25 cellular contexts compared by ENCODE assay signal in the genomic region with DNA sequence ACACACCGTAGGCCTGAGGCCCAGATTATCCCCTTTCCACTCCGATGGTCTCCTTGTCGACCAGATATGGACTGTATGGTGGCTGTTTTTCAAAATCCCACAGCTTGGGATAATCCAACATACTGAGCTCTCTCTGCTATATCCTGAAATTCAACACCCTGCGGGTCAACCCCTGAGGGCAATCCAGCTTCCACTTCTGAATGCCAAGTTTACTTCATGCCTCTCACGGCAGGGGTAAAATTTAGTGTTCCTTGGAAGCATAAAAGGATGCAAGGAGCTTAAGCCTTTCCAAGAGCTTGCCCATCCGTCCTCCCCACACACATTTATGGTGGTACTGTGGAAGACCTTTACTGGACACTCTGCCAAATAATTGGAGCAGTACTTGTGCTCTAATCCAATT.
"Had no signal": no experiment of that assay in that cellular context is flagged by ENCODE, and none has a peak within 500 bp of the region (broad histone marks: within the 10 kb centered on the region; RNA-seq: fewer than 3 reads in every experiment).

No MANE protein-coding gene starts in this region.

- H3K27ac Mint-ChIP-seq: activated naive CD4-positive, alpha-beta T cell treated with anti-CD3 and anti-CD28 coated beads for 36 hours; natural killer cell; stimulated activated naive CD8-positive, alpha-beta T cell treated with anti-CD3 and anti-CD28 coated beads, Interleukin-15, amount 100 ng/mL, for 72 hours had no signal

- H3K36me3 ChIP-seq: left ventricle myocardium inferior, ovary, right lobe of liver, suprapubic skin had no signal

- H3K4me3 ChIP-seq: body of pancreas, dorsolateral prefrontal cortex, left ventricle myocardium inferior, ovary, right lobe of liver, suprapubic skin had no signal

- H3K27ac ChIP-seq: body of pancreas, dorsolateral prefrontal cortex, left ventricle myocardium inferior, ovary, right lobe of liver, suprapubic skin, VCaP had no signal

- H3K4me1 ChIP-seq: body of pancreas, left ventricle myocardium inferior, right lobe of liver had no signal

- ATAC-seq: body of pancreas; natural killer cell; right lobe of liver; stimulated activated naive CD8-positive, alpha-beta T cell treated with anti-CD3 and anti-CD28 coated beads, Interleukin-15, amount 100 ng/mL, for 72 hours had no signal

- H3K27me3 ChIP-seq: body of pancreas, dorsolateral prefrontal cortex, ovary, right lobe of liver, suprapubic skin had no signal

- H3K9me3 Mint-ChIP-seq: type B pancreatic cell had no signal

- H3K9me3 ChIP-seq: body of pancreas, ovary, right lobe of liver, suprapubic skin had no signal

- H3K27me3 Mint-ChIP-seq: stimulated activated naive CD8-positive, alpha-beta T cell treated with anti-CD3 and anti-CD28 coated beads, Interleukin-15, amount 100 ng/mL, for 72 hours; type B pancreatic cell had no signal

- H3K36me3 Mint-ChIP-seq: natural killer cell, type B pancreatic cell had no signal

- FAIRE-seq: colon, islet of Langerhans, small intestine had no signal

- DNase-seq: activated CD4-positive, alpha-beta T cell treated with anti-CD3 and anti-CD28 coated beads, Interleukin-2, amount 50 U/mL, for 1 hour; activated CD4-positive, CD25-positive, alpha-beta regulatory T cell treated with anti-CD3 and anti-CD28 coated beads, Interleukin-2, amount 50 U/mL, for 72 hours; activated CD8-positive, alpha-beta memory T cell treated with anti-CD3 and anti-CD28 coated beads, Interleukin-2, amount 50 U/mL, for 4 hours; activated naive CD4-positive, alpha-beta T cell treated with anti-CD3 and anti-CD28 coated beads for 36 hours; activated T-cell treated with anti-CD3 and anti-CD28 coated beads, Interleukin-2, amount 50 U/mL, for 4 hours; body of pancreas; caudate nucleus; dorsolateral prefrontal cortex; erythroblast; foreskin melanocyte; glutamatergic neuron; hippocampal formation; left ventricle myocardium inferior; natural killer cell; ovary; right lobe of liver; small intestine; stimulated activated CD4-positive, alpha-beta T cell treated with anti-CD3 and anti-CD28 coated beads, Interleukin-15, amount 100 ng/mL, for 24 hours; stimulated activated CD4-positive, alpha-beta T cell treated with anti-CD3 and anti-CD28 coated beads, Interleukin-2, amount 100 ng/mL, for 48 hours; stimulated activated naive CD8-positive, alpha-beta T cell treated with anti-CD3 and anti-CD28 coated beads, Interleukin-15, amount 100 ng/mL, for 72 hours had no signal

- H3K4me3 Mint-ChIP-seq: activated naive CD4-positive, alpha-beta T cell treated with anti-CD3 and anti-CD28 coated beads for 36 hours; activated T-cell treated with anti-CD3 and anti-CD28 coated beads, Interleukin-2, amount 50 U/mL, for 4 hours; natural killer cell; stimulated activated naive CD8-positive, alpha-beta T cell treated with anti-CD3 and anti-CD28 coated beads, Interleukin-15, amount 100 ng/mL, for 72 hours; type B pancreatic cell had no signal
